ENCODE assay signal across 15 cellular contexts in genomic region chr1:166189126-166189525, GRCh38. TPM values are rescaled to one million over a fixed set of nuclear protein-coding genes. Genes with fewer than 3 reads are reported as not detected.
"Had no signal": no experiment of that assay in that cellular context is flagged by ENCODE, and none has a peak within 500 bp of the region (broad histone marks: within the 10 kb centered on the region; RNA-seq: fewer than 3 reads in every experiment).

No MANE protein-coding gene starts in this region.

- H3K4me3 Mint-ChIP-seq: brain; stimulated activated naive B cell treated with anti-CD40 and anti-IgM and Interleukin-4, amounts not matched to agents 10 μg/mL and 1 μg/mL and 100 μg/mL, for 72 hours had no signal

- H3K4me1 Mint-ChIP-seq: brain; stimulated activated naive B cell treated with anti-CD40 and anti-IgM and Interleukin-4, amounts not matched to agents 10 μg/mL and 1 μg/mL and 100 μg/mL, for 72 hours had no signal

- H3K27ac ChIP-seq: dorsolateral prefrontal cortex, epithelial cell of prostate, thoracic aorta, upper lobe of left lung had no signal

- H3K36me3 Mint-ChIP-seq: activated naive CD4-positive, alpha-beta T cell treated with anti-CD3 and anti-CD28 coated beads, Interleukin-2, amount 50 U/mL, for 72 hours; brain; stimulated activated naive B cell treated with anti-CD40 and anti-IgM and Interleukin-4, amounts not matched to agents 10 μg/mL and 1 μg/mL and 100 μg/mL, for 72 hours had no signal

- H3K36me3 ChIP-seq: thoracic aorta, upper lobe of left lung had no signal

- DNase-seq: activated CD4-positive, alpha-beta T cell treated with anti-CD3 and anti-CD28 coated beads, Interleukin-2, amount 50 U/mL, for 4 hours; activated gamma-delta T cell treated with Interleukin-2 at 50 U/mL for 16 hours; amniotic stem cell; central memory CD4-positive, alpha-beta T cell; dorsolateral prefrontal cortex; foreskin fibroblast; hippocampal formation; islet precursor cell; stimulated activated naive B cell treated with anti-CD40 and anti-IgM and Interleukin-4, amounts not matched to agents 10 μg/mL and 1 μg/mL and 100 μg/mL, for 72 hours; upper lobe of left lung had no signal

- H3K4me1 ChIP-seq: upper lobe of left lung had no signal

- H3K9me3 Mint-ChIP-seq: activated naive CD4-positive, alpha-beta T cell treated with anti-CD3 and anti-CD28 coated beads, Interleukin-2, amount 50 U/mL, for 72 hours; brain; stimulated activated naive B cell treated with anti-CD40 and anti-IgM and Interleukin-4, amounts not matched to agents 10 μg/mL and 1 μg/mL and 100 μg/mL, for 72 hours had no signal

- H3K4me3 ChIP-seq: dorsolateral prefrontal cortex, thoracic aorta, upper lobe of left lung had no signal

- H3K27ac Mint-ChIP-seq: activated naive CD4-positive, alpha-beta T cell treated with anti-CD3 and anti-CD28 coated beads, Interleukin-2, amount 50 U/mL, for 72 hours; brain; stimulated activated naive B cell treated with anti-CD40 and anti-IgM and Interleukin-4, amounts not matched to agents 10 μg/mL and 1 μg/mL and 100 μg/mL, for 72 hours had no signal

- ATAC-seq: activated naive CD4-positive, alpha-beta T cell treated with anti-CD3 and anti-CD28 coated beads, Interleukin-2, amount 50 U/mL, for 72 hours; stimulated activated naive B cell treated with anti-CD40 and anti-IgM and Interleukin-4, amounts not matched to agents 10 μg/mL and 1 μg/mL and 100 μg/mL, for 72 hours had no signal

- H3K9me3 ChIP-seq: thoracic aorta, upper lobe of left lung had no signal

RNA-seq across cellular contexts. Expression of gene FAM78B, which starts 22.3 kb away (rescaled TPM):
- total RNA-seq: myocyte had no signal
